Comparison of ENCODE assay signal across 8 cellular contexts in genomic region chr7:47453093-47454056, GRCh38.
A peak's percentile ranks its signal among the peaks of the same experiment; 100 is the strongest.
DNase-seq lines count a peak whose midpoint lies in the region; ATAC-seq and TF ChIP-seq lines count a peak whose summit lies in the region.

No MANE protein-coding gene starts in this region.

- BruUV-seq in Caco-2 (replicated peaks; lab: Mats Ljungman, UMichigan) (no TSS peak), PC-9 (replicated peaks; lab: Mats Ljungman, UMichigan) (no TSS peak)

- no peaks in the 10 kb centered on the region for H3K9me3 ChIP-seq in Caco-2
- H3K9me3 ChIP-seq in PC-9 (ENCODE audit: insufficient read depth, low read depth), result no peaks in the 10 kb centered on the region
- H3K9me3 ChIP-seq in osteoblast (ENCODE audit: low read depth, low read length), result no peaks in the 10 kb centered on the region
- no peaks in the 10 kb centered on the region for H3K9me3 ChIP-seq in MM.1S (replicated peaks; ENCODE audit: insufficient read depth, low read length)

- H3K4me1 ChIP-seq in Caco-2, result peaks cover 3% of the 10 kb centered on the region; the same call in 1 of the 2 replicates
- H3K4me1 ChIP-seq in PC-9 (replicated peaks; ENCODE audit: insufficient read depth), result peaks cover 80% of the 10 kb centered on the region
- peaks cover 56% of the 10 kb centered on the region for H3K4me1 ChIP-seq in osteoblast (ENCODE audit: insufficient read depth, low read length)
- no peaks in the 10 kb centered on the region for H3K4me1 ChIP-seq in MM.1S (ENCODE audit: low read length)

- TF ChIP-seq CTCF in Caco-2 (IDR thresholded peaks at IDR 0.05; ENCODE audit: insufficient read depth in 1 of 2, low read depth in 1 of 2, low read length in 1 of 2, severe bottlenecking in 1 of 2, unreplicated experiment in 1 of 2), result no peak
- no peak; the same call in 1 of the 2 replicates for TF ChIP-seq CTCF in PC-9 (conservative IDR thresholded peaks at IDR 0.05)
- no peak for TF ChIP-seq CTCF in osteoblast (IDR thresholded peaks at IDR 0.05; ENCODE audit: extremely low read depth, low read depth, low read length)
- TF ChIP-seq CTCF in MM.1S (IDR thresholded peaks at IDR 0.05; ENCODE audit: low read length), result no peak

- H3K9me2 ChIP-seq in PC-9 (ENCODE audit: insufficient read depth) (no peaks in the 10 kb centered on the region), MM.1S (replicated peaks; ENCODE audit: insufficient read depth, low read length) (no peaks in the 10 kb centered on the region)

- H3K36me3 Mint-ChIP-seq in Caco-2 (ENCODE audit: insufficient read depth, unreplicated experiment), result peaks cover 86% of the 10 kb centered on the region
- no peaks in the 10 kb centered on the region for H3K36me3 Mint-ChIP-seq in activated naive CD8-positive, alpha-beta T cell treated with anti-CD3 and anti-CD28 coated beads, Interleukin-2, amount 50 U/mL, for 24 hours (ENCODE audit: low read depth)

- no peak overlapping the region for H3K9ac ChIP-seq in MM.1S (ENCODE audit: low read length)

- no peak for ATAC-seq in HG02884 (IDR thresholded peaks at IDR 0.05; ENCODE audit: unreplicated experiment)
- ATAC-seq in activated naive CD8-positive, alpha-beta T cell treated with anti-CD3 and anti-CD28 coated beads, Interleukin-2, amount 50 U/mL, for 24 hours, result no peak

- peaks cover 25% of the 10 kb centered on the region for H3K4me1 Mint-ChIP-seq in Caco-2 (ENCODE audit: low read depth, unreplicated experiment)
- no peaks in the 10 kb centered on the region for H3K4me1 Mint-ChIP-seq in activated naive CD8-positive, alpha-beta T cell treated with anti-CD3 and anti-CD28 coated beads, Interleukin-2, amount 50 U/mL, for 24 hours

- H3K4me2 ChIP-seq in PC-9, result peak overlapping the region; percentile 86
- peak overlapping the region; percentile 43 for H3K4me2 ChIP-seq in osteoblast (ENCODE audit: insufficient read depth, low read length)
- no peak overlapping the region for H3K4me2 ChIP-seq in MM.1S (ENCODE audit: low read depth, low read length)

- peaks cover 88% of the 10 kb centered on the region for H3K79me2 ChIP-seq in PC-9 (ENCODE audit: low read depth)
- peaks cover 20% of the 10 kb centered on the region for H3K79me2 ChIP-seq in osteoblast (ENCODE audit: insufficient read depth, low read length)
- peaks cover 99% of the 10 kb centered on the region for H3K79me2 ChIP-seq in MM.1S (ENCODE audit: low read length)

- H3F3A ChIP-seq in PC-9 (ENCODE audit: insufficient read depth, low read depth) (peaks cover 88% of the 10 kb centered on the region), MM.1S (ENCODE audit: insufficient read depth, low read length) (0 out of 2 replicates have a peak, but pooled peaks cover 2% of the 10 kb centered on the region)

- no peaks in the 10 kb centered on the region for H3K27me3 Mint-ChIP-seq in Caco-2 (ENCODE audit: insufficient read depth, unreplicated experiment)
- H3K27me3 Mint-ChIP-seq in activated naive CD8-positive, alpha-beta T cell treated with anti-CD3 and anti-CD28 coated beads, Interleukin-2, amount 50 U/mL, for 24 hours, result peaks cover 4% of the 10 kb centered on the region

- DNase-seq in Caco-2 (no peak), PC-9 (peak; percentile 83 to 99), fibroblast of gingiva (ENCODE audit: low read depth) (peak; percentile 82), osteoblast (ENCODE audit: insufficient read length, low spot score, missing footprints) (peak; percentile 97), MM.1S (no peak), RPMI8226 (no peak)
- no peak for DNase-seq in activated naive CD8-positive, alpha-beta T cell treated with anti-CD3 and anti-CD28 coated beads, Interleukin-2, amount 50 U/mL, for 24 hours

- intact Hi-C loops in Caco-2 (cut with micrococcal nuclease; ENCODE audit: unreplicated experiment), result no loop called here
- intact Hi-C loops in PC-9 (cut with micrococcal nuclease; ENCODE audit: unreplicated experiment), result loop anchor here (1.0 to 2.0 kb wide), 2 partner anchors 22 to 93 kb away; no protein-coding TSS in a partner anchor

- H3K27me3 ChIP-seq in Caco-2 (replicated peaks; ENCODE audit: control insufficient read depth, insufficient read depth, low read length), result no peaks in the 10 kb centered on the region
- no peaks in the 10 kb centered on the region for H3K27me3 ChIP-seq in PC-9 (ENCODE audit: insufficient read depth, low read depth)
- no peaks in the 10 kb centered on the region for H3K27me3 ChIP-seq in osteoblast (ENCODE audit: insufficient read depth, low read length)
- H3K27me3 ChIP-seq in MM.1S (replicated peaks; ENCODE audit: insufficient read depth, low read length), result no peaks in the 10 kb centered on the region

- H3K4me3 Mint-ChIP-seq in Caco-2 (ENCODE audit: unreplicated experiment), result no peak overlapping the region
- no peak overlapping the region for H3K4me3 Mint-ChIP-seq in activated naive CD8-positive, alpha-beta T cell treated with anti-CD3 and anti-CD28 coated beads, Interleukin-2, amount 50 U/mL, for 24 hours

- H3K4me3 ChIP-seq in Caco-2 (ENCODE audit: low read depth, low read length) (no peak overlapping the region), PC-9 (peak overlapping the region; percentile 58), osteoblast (ENCODE audit: insufficient read depth, low read length) (peak overlapping the region; percentile 7), MM.1S (ENCODE audit: low read length) (no peak overlapping the region)

- H4K20me1 ChIP-seq in PC-9 (ENCODE audit: insufficient read depth), result peaks cover 79% of the 10 kb centered on the region
- peaks cover 9% of the 10 kb centered on the region for H4K20me1 ChIP-seq in osteoblast (ENCODE audit: insufficient read depth, low read length)
- peaks cover 85% of the 10 kb centered on the region for H4K20me1 ChIP-seq in MM.1S (ENCODE audit: insufficient read depth, low read length)

- no peak overlapping the region for H2AFZ ChIP-seq in PC-9
- H2AFZ ChIP-seq in osteoblast (ENCODE audit: low read length), result no peak overlapping the region
- H2AFZ ChIP-seq in MM.1S (ENCODE audit: low read length), result no peak overlapping the region

- H3K27ac ChIP-seq in PC-9 (peak overlapping the region; percentile 83), osteoblast (ENCODE audit: low read depth, low read length) (peak overlapping the region; percentile 92), MM.1S (ENCODE audit: low read length) (no peak overlapping the region)

- CTCF ChIA-PET in Caco-2 (lab: Charles Lee) (no interaction called here), PC-9 (lab: Charles Lee) (no interaction called here)

- no peaks in the 10 kb centered on the region for H3K9me3 Mint-ChIP-seq in Caco-2 (ENCODE audit: unreplicated experiment)
- no peaks in the 10 kb centered on the region for H3K9me3 Mint-ChIP-seq in activated naive CD8-positive, alpha-beta T cell treated with anti-CD3 and anti-CD28 coated beads, Interleukin-2, amount 50 U/mL, for 24 hours

- peaks cover 1% of the 10 kb centered on the region; the same call in 1 of the 2 replicates for H3K36me3 ChIP-seq in Caco-2 (ENCODE audit: control insufficient read depth, insufficient read depth, low read length)
- peaks cover 32% of the 10 kb centered on the region; the same call in 1 of the 2 replicates for H3K36me3 ChIP-seq in PC-9 (ENCODE audit: low read depth)
- H3K36me3 ChIP-seq in osteoblast (ENCODE audit: insufficient read depth, low read length), result peaks cover 4% of the 10 kb centered on the region
- H3K36me3 ChIP-seq in MM.1S (replicated peaks; ENCODE audit: insufficient read depth, low read length), result no peaks in the 10 kb centered on the region; the same call in 1 of the 2 replicates

- POLR2A ChIA-PET in Caco-2 (lab: Charles Lee), result no interaction called here
- POLR2A ChIA-PET in PC-9 (lab: Charles Lee; ENCODE audit: unreplicated experiment), result interaction anchor here (0.6 to 0.8 kb wide), 3 partner anchors 30 to 323 kb away, joined by 3 to 4 read pairs (median 3); no protein-coding TSS in a partner anchor

- peak overlapping the region; percentile 65 for H3K27ac Mint-ChIP-seq in Caco-2 (ENCODE audit: unreplicated experiment)
- no peak overlapping the region for H3K27ac Mint-ChIP-seq in activated naive CD8-positive, alpha-beta T cell treated with anti-CD3 and anti-CD28 coated beads, Interleukin-2, amount 50 U/mL, for 24 hours

Comparison
In these comparisons a context has a peak if more than half of its experiments do, and no peak if none do; other contexts are left out.
1. DNase-seq: peak in PC-9 (2 of 2), fibroblast of gingiva (single experiment) and osteoblast (single experiment); none in Caco-2 (0 of 2), MM.1S (single experiment), activated naive CD8-positive, alpha-beta T cell treated with anti-CD3 and anti-CD28 coated beads, Interleukin-2, amount 50 U/mL, for 24 hours (single experiment) and RPMI8226 (single experiment).
2. H3K4me3 ChIP-seq: peak in PC-9 (single experiment) and osteoblast (single experiment); none in Caco-2 (single experiment) and MM.1S (single experiment).